1 cellular context compared by ENCODE assay signal in the genomic region with DNA sequence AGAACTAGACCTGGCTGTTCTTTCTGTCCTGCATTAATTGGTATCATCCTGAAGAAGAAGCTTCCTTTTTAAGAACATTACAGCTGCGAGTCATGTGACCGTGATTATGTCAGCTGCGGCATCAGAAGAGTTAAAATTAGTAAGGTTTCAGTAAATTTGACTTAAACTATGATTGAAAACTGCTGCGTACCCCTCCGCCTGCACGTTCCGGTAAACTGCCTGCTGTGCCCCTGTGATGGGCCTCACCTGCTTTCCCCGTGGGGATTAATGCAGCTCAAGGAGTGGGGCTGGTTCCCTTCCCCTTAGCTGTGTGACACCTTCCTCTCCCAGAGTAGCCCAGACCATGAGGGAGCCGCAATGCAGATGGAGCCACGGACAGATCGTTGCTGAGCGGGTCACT.
TF ChIP-seq lines count a peak whose summit lies in the region.

No MANE protein-coding gene starts in this region.

TF ChIP-seq in K562, 482 proteins besides CTCF, POLR2A, EP300 and RAD21 (continued from another document):
- TF ChIP-seq, protein P1, sequence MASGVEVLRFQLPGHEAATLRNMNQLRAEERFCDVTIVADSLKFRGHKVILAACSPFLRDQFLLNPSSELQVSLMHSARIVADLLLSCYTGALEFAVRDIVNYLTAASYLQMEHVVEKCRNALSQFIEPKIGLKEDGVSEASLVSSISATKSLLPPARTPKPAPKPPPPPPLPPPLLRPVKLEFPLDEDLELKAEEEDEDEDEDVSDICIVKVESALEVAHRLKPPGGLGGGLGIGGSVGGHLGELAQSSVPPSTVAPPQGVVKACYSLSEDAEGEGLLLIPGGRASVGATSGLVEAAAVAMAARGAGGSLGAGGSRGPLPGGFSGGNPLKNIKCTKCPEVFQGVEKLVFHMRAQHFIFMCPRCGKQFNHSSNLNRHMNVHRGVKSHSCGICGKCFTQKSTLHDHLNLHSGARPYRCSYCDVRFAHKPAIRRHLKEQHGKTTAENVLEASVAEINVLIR (CRISPR knock-in tag; IDR thresholded peaks at IDR 0.05), result no peak
- TF ChIP-seq, protein P2, sequence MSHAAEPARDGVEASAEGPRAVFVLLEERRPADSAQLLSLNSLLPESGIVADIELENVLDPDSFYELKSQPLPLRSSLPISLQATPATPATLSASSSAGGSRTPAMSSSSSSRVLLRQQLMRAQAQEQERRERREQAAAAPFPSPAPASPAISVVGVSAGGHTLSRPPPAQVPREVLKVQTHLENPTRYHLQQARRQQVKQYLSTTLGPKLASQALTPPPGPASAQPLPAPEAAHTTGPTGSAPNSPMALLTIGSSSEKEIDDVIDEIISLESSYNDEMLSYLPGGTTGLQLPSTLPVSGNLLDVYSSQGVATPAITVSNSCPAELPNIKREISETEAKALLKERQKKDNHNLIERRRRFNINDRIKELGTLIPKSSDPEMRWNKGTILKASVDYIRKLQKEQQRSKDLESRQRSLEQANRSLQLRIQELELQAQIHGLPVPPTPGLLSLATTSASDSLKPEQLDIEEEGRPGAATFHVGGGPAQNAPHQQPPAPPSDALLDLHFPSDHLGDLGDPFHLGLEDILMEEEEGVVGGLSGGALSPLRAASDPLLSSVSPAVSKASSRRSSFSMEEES (CRISPR knock-in tag; IDR thresholded peaks at IDR 0.05), result peak; percentile 81
